Comparison of ENCODE assay signal across 15 cellular contexts in the genomic region with DNA sequence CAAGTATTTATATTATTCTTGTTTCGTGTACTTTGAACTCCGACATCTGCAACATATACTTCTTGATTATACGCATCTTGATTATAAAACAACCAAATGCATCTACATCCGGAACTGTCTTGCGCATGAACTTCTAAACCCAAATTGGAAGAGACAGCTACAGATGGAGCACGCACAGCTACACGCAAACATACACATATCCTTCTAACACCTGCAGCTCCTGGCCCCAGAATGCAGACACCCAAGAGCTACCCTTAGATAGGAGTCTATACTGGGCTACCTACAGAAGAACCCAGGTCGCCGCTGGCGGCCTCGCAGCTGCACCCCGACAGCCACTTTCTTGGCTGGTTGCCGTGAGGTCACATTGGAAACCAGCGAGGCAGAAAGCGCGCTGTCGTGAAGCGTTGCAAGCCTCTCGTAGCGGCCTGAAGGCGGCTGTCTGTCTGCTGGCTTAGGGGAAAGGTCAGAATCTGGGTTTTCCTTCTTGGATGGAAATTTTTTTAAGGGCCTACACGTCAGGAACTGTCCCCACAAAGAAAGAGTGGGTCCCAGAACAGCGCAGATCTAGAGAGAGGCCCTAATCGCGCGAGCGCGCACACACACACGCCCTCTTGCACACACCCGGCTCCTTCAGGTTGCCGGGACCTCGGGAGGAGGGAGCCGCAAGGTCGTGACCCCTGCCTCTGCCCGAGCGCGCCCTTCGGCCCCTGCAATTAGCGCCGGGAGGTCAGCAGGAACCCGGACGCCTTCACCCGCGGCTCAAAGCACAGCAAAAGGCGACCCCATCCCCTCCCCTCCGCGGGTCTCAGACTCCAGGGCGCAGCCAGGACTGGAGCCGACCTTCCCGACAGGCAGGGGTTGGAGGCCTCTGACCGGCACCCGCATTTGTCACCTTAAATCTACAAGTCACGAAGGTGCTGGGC. TPM values are rescaled to one million over a fixed set of nuclear protein-coding genes. Genes with fewer than 3 reads are reported as not detected.
DNase-seq lines count a peak whose midpoint lies in the region; ATAC-seq and TF ChIP-seq lines count a peak whose summit lies in the region.
"Had no signal": no experiment of that assay in that cellular context is flagged by ENCODE, and none has a peak within 500 bp of the region (broad histone marks: within the 10 kb centered on the region; RNA-seq: fewer than 3 reads in every experiment).

No MANE protein-coding gene starts in this region.

- no peak overlapping the region for H3K4me3 Mint-ChIP-seq in MCF 10A (ENCODE audit: unreplicated experiment)
- peak overlapping the region in 1 of 2 donors; percentile 85 for H3K4me3 Mint-ChIP-seq in CD14-positive monocyte
- H3K4me3 Mint-ChIP-seq: memory B cell had no signal

- ATAC-seq in psoas muscle (no peak), HG02678 (IDR thresholded peaks at IDR 0.05; ENCODE audit: unreplicated experiment) (no peak)
- ATAC-seq: stimulated activated naive CD8-positive, alpha-beta T cell treated with anti-CD3 and anti-CD28 coated beads, Interleukin-15, Interleukin-2, amounts not matched to agents 100 U/mL and 50 U/mL, for 24 hours had no signal

- H3K27ac Mint-ChIP-seq in MCF 10A (ENCODE audit: low read depth, unreplicated experiment) (no peak overlapping the region), CD14-positive monocyte (peak overlapping the region in 1 of 7 donors; percentile 33)
- H3K27ac Mint-ChIP-seq: memory B cell had no signal

- H3K4me1 Mint-ChIP-seq in MCF 10A (ENCODE audit: insufficient read depth, unreplicated experiment) = peaks cover 13% of the 10 kb centered on the region
- peaks cover 8% of the 10 kb centered on the region for H3K4me1 Mint-ChIP-seq in CD14-positive monocyte

- no TSS peak for BruUV-seq in MCF 10A (replicated peaks; lab: Mats Ljungman, UMichigan)

- H3K27ac ChIP-seq in breast epithelium (peak overlapping the region; percentile 85 to 97), iPS-18a (ENCODE audit: low read length) (no peak overlapping the region), psoas muscle (no peak overlapping the region)

- H3K27me3 Mint-ChIP-seq in MCF 10A (ENCODE audit: insufficient read depth, unreplicated experiment) (no peaks in the 10 kb centered on the region), CD14-positive monocyte (ENCODE audit: low read depth in 3 of 3) (peaks cover 90 to 94% (median 90%) of the 10 kb centered on the region in 3 donors)

- POLR2A ChIA-PET in MCF 10A (lab: Yijun Ruan, JAX) = no interaction called here

- CTCF ChIA-PET in MCF 10A (lab: Yijun Ruan, JAX) = interaction anchor here (0.5 to 3.5 kb wide), 18 partner anchors 9 to 1251 kb away, joined by 3 to 16 read pairs (median 4); no protein-coding TSS in a partner anchor

- 48 to 57% (median 52%) methylated on average over 51 to 53 of the region's 53 CpGs for WGBS in psoas muscle, 3 donors

- H3K27me3 ChIP-seq in breast epithelium (peaks cover 0 to 8% of the 10 kb centered on the region in 2 donors), iPS-18a (ENCODE audit: control insufficient read depth, insufficient read depth, low read length) (peaks cover 98% of the 10 kb centered on the region), psoas muscle (ENCODE audit: insufficient read depth in 3 of 3, low read length in 2 of 3) (peaks cover 7 to 52% (median 17%) of the 10 kb centered on the region in 3 donors)

- no peaks in the 10 kb centered on the region for H3K36me3 Mint-ChIP-seq in MCF 10A (ENCODE audit: insufficient read depth, unreplicated experiment)
- H3K36me3 Mint-ChIP-seq in CD14-positive monocyte = peaks cover 0 to 2% of the 10 kb centered on the region in 2 donors

- H3K9me3 Mint-ChIP-seq in MCF 10A (ENCODE audit: unreplicated experiment) (no peaks in the 10 kb centered on the region), CD14-positive monocyte (peaks cover 0 to 19% (median 5%) of the 10 kb centered on the region in 7 donors)
- H3K9me3 Mint-ChIP-seq: memory B cell had no signal

- TF ChIP-seq CTCF in breast epithelium (IDR thresholded peaks at IDR 0.05) (no peak), MCF 10A (IDR thresholded peaks at IDR 0.05; ENCODE audit: unreplicated experiment) (no peak), psoas muscle (IDR thresholded peaks at IDR 0.05) (no peak), CD14-positive monocyte (IDR thresholded peaks at IDR 0.05) (no peak)

- DNase-seq in breast epithelium (ENCODE audit: low spot score in 2 of 2) (no peak), MCF 10A (ENCODE audit: unreplicated experiment) (no peak), RPMI8226 (peak; percentile 72), ureter (ENCODE audit: low spot score) (peak; percentile 70), psoas muscle (no peak), CD14-positive monocyte (ENCODE audit: low spot score) (no peak)
- DNase-seq: activated CD4-positive, alpha-beta T cell treated with anti-CD3 and anti-CD28 coated beads for 48 hours; activated gamma-delta T cell treated with Interleukin-2 at 50 U/mL for 16 hours; NCI-H187; stimulated activated CD4-positive, alpha-beta T cell treated with anti-CD3 and anti-CD28 coated beads, Interleukin-4, amount 100 ng/mL, for 1 hour; stimulated activated naive CD8-positive, alpha-beta T cell treated with anti-CD3 and anti-CD28 coated beads, Interleukin-15, Interleukin-2, amounts not matched to agents 100 U/mL and 50 U/mL, for 24 hours had no signal

- H3K4me3 ChIP-seq in breast epithelium = peak overlapping the region in 1 of 3 donors; percentile 84
- H3K4me3 ChIP-seq in iPS-18a (ENCODE audit: low read length) = peak overlapping the region; percentile 31
- H3K4me3 ChIP-seq in psoas muscle = no peak overlapping the region
- H3K4me3 ChIP-seq: K562 had no signal

- H3K4me1 ChIP-seq in breast epithelium (peaks cover 0 to 3% of the 10 kb centered on the region in 2 donors), iPS-18a (ENCODE audit: control insufficient read depth, low read depth, low read length) (peaks cover 30% of the 10 kb centered on the region), psoas muscle (no peaks in the 10 kb centered on the region)

- no peak for TF ChIP-seq POLR2A in breast epithelium (IDR thresholded peaks at IDR 0.05)

- H3K36me3 ChIP-seq in breast epithelium = no peaks in the 10 kb centered on the region
- H3K36me3 ChIP-seq in iPS-18a (ENCODE audit: control insufficient read depth, low read depth, low read length) = no peaks in the 10 kb centered on the region
- peaks cover 0 to 10% of the 10 kb centered on the region in 2 donors for H3K36me3 ChIP-seq in psoas muscle (ENCODE audit: insufficient read depth in 1 of 2, low read depth in 1 of 2)

- intact Hi-C loops in breast epithelium (cut with DNase I; ENCODE audit: low total_unique reads) (loop anchor here (5.0 to 10.0 kb wide), 3 partner anchors 968 to 1248 kb away; no protein-coding TSS in a partner anchor), MCF 10A (cut with micrococcal nuclease) (no loop called here), psoas muscle (cut with DNase I) (loop anchor here in 1 of 2 donors (10.0 kb wide), 1 partner anchor 508 kb away; no protein-coding TSS in a partner anchor), CD14-positive monocyte (cut with micrococcal nuclease) (loop anchor here in 1 of 2 donors (10.0 kb wide), 1 partner anchor 1088 kb away; no protein-coding TSS in a partner anchor)

- H3K9me3 ChIP-seq in breast epithelium (no peaks in the 10 kb centered on the region), iPS-18a (ENCODE audit: control insufficient read depth, low read depth, low read length) (no peaks in the 10 kb centered on the region), psoas muscle (no peaks in the 10 kb centered on the region)

- H3K9ac ChIP-seq in iPS-18a (ENCODE audit: low read length) = no peak overlapping the region

RNA-seq across cellular contexts. Expression of gene TBX3, which starts 17.0 kb away (rescaled TPM):
- 100 to 1,000 TPM in 1 of 3 donors, 10 to 100 TPM in 2; 21.3 to 115 (median 78.3) TPM for total RNA-seq in breast epithelium
- total RNA-seq in MCF 10A (2022) = 6.6 and 8.0 TPM in 2 replicates
- total RNA-seq in ureter = 251 TPM
- total RNA-seq in psoas muscle = 10 to 100 TPM in 3 of 4 donors, 1 to 10 TPM in 1; 7.4 to 50.8 (median 30.8) TPM
- polyA plus RNA-seq in psoas muscle = 10 to 100 TPM in 1 of 3 donors, 1 to 10 TPM in 2; 5.0 to 15.8 (median 9.8) TPM
- polyA plus RNA-seq in CD14-positive monocyte = under 1 TPM; 0.04 to 0.13 TPM

Comparison
In these comparisons a context has a peak if more than half of its experiments do, and no peak if none do; other contexts are left out.
1. DNase-seq: peak in RPMI8226 (single experiment) and ureter (single experiment); none in breast epithelium (0 of 2), MCF 10A (single experiment), psoas muscle (0 of 2) and CD14-positive monocyte (single experiment).
2. H3K27ac ChIP-seq: peak in breast epithelium (2 of 2); none in iPS-18a (single experiment) and psoas muscle (single experiment).